ENCODE assay signal across 1 cellular context in the genomic region with DNA sequence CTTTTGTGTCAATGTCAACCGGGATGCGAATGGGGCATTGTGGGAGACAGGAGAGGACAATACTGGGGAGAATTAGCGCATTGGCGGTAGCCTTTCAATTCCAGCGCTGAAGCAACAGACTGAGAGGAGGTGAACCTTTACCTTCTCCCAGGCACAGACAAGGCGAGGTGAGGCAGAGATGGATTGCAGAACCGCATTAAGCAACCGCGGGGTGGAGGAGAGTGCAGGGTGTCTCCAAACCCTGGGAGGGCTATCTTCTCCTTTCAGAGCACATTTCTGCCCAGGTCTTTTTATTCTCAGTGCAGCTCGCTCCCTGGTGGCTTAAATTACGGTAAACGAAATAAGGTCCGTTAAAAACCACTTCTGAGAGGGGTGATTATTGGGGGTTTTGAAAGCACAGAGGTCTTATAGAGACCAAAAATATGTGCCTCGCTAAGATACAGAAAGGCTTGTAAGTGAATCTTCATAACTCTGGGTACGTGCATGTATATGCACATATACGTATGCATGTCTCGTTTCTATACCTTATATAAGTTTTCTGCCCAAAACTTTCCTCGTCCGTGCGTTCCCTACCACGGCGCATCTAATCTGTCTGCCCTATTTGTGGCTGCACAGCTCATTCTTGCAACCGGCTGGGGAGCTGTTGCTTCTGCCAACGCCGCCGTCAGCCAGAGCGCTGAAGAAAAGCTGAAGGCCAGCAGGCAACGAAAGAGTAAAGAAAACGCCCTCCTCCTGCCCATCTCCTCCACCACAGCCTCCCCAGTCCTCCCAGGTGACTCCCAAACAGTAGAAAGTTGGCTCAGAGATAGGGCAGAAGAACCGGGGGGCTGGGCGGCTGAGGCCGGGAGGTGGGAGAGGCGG.
A peak's percentile ranks its signal among the peaks of the same experiment; 100 is the strongest.
TF ChIP-seq lines count a peak whose summit lies in the region.

No MANE protein-coding gene starts in this region.

TF ChIP-seq in K562, 482 proteins besides CTCF, POLR2A, EP300 and RAD21 (continues in another document):
- TF ChIP-seq, protein P1, sequence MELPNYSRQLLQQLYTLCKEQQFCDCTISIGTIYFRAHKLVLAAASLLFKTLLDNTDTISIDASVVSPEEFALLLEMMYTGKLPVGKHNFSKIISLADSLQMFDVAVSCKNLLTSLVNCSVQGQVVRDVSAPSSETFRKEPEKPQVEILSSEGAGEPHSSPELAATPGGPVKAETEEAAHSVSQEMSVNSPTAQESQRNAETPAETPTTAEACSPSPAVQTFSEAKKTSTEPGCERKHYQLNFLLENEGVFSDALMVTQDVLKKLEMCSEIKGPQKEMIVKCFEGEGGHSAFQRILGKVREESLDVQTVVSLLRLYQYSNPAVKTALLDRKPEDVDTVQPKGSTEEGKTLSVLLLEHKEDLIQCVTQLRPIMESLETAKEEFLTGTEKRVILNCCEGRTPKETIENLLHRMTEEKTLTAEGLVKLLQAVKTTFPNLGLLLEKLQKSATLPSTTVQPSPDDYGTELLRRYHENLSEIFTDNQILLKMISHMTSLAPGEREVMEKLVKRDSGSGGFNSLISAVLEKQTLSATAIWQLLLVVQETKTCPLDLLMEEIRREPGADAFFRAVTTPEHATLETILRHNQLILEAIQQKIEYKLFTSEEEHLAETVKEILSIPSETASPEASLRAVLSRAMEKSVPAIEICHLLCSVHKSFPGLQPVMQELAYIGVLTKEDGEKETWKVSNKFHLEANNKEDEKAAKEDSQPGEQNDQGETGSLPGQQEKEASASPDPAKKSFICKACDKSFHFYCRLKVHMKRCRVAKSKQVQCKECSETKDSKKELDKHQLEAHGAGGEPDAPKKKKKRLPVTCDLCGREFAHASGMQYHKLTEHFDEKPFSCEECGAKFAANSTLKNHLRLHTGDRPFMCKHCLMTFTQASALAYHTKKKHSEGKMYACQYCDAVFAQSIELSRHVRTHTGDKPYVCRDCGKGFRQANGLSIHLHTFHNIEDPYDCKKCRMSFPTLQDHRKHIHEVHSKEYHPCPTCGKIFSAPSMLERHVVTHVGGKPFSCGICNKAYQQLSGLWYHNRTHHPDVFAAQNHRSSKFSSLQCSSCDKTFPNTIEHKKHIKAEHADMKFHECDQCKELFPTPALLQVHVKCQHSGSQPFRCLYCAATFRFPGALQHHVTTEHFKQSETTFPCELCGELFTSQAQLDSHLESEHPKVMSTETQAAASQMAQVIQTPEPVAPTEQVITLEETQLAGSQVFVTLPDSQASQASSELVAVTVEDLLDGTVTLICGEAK (IDR thresholded peaks at IDR 0.05), result 0 out of 2 replicates have a peak, but pooled peaks have one; percentile 11
- TF ChIP-seq, protein P1 (CRISPR knock-in tag; IDR thresholded peaks at IDR 0.05), result no peak
- no peak for TF ChIP-seq NONO (IDR thresholded peaks at IDR 0.05; ENCODE audit: low read depth in 2 of 2, low read length in 1 of 2)
- no peak for TF ChIP-seq CTBP1 (IDR thresholded peaks at IDR 0.05; ENCODE audit: borderline replicate concordance)
- 0 out of 2 replicates have a peak, but pooled peaks have one; percentile 7 for TF ChIP-seq ZNF766 (CRISPR knock-in tag; conservative IDR thresholded peaks at IDR 0.05)
- no peak for TF ChIP-seq ZNF77 (CRISPR knock-in tag; IDR thresholded peaks at IDR 0.05)
- TF ChIP-seq, protein P2, sequence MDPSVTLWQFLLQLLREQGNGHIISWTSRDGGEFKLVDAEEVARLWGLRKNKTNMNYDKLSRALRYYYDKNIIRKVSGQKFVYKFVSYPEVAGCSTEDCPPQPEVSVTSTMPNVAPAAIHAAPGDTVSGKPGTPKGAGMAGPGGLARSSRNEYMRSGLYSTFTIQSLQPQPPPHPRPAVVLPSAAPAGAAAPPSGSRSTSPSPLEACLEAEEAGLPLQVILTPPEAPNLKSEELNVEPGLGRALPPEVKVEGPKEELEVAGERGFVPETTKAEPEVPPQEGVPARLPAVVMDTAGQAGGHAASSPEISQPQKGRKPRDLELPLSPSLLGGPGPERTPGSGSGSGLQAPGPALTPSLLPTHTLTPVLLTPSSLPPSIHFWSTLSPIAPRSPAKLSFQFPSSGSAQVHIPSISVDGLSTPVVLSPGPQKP (CRISPR knock-in tag; IDR thresholded peaks at IDR 0.05), result no peak
- no peak for TF ChIP-seq NUFIP1 (IDR thresholded peaks at IDR 0.05; ENCODE audit: partially characterized antibody)
- no peak for TF ChIP-seq ARID1B (IDR thresholded peaks at IDR 0.05)
- TF ChIP-seq ARHGAP35 (IDR thresholded peaks at IDR 0.05; ENCODE audit: partially characterized antibody), result no peak
- TF ChIP-seq, protein P3, sequence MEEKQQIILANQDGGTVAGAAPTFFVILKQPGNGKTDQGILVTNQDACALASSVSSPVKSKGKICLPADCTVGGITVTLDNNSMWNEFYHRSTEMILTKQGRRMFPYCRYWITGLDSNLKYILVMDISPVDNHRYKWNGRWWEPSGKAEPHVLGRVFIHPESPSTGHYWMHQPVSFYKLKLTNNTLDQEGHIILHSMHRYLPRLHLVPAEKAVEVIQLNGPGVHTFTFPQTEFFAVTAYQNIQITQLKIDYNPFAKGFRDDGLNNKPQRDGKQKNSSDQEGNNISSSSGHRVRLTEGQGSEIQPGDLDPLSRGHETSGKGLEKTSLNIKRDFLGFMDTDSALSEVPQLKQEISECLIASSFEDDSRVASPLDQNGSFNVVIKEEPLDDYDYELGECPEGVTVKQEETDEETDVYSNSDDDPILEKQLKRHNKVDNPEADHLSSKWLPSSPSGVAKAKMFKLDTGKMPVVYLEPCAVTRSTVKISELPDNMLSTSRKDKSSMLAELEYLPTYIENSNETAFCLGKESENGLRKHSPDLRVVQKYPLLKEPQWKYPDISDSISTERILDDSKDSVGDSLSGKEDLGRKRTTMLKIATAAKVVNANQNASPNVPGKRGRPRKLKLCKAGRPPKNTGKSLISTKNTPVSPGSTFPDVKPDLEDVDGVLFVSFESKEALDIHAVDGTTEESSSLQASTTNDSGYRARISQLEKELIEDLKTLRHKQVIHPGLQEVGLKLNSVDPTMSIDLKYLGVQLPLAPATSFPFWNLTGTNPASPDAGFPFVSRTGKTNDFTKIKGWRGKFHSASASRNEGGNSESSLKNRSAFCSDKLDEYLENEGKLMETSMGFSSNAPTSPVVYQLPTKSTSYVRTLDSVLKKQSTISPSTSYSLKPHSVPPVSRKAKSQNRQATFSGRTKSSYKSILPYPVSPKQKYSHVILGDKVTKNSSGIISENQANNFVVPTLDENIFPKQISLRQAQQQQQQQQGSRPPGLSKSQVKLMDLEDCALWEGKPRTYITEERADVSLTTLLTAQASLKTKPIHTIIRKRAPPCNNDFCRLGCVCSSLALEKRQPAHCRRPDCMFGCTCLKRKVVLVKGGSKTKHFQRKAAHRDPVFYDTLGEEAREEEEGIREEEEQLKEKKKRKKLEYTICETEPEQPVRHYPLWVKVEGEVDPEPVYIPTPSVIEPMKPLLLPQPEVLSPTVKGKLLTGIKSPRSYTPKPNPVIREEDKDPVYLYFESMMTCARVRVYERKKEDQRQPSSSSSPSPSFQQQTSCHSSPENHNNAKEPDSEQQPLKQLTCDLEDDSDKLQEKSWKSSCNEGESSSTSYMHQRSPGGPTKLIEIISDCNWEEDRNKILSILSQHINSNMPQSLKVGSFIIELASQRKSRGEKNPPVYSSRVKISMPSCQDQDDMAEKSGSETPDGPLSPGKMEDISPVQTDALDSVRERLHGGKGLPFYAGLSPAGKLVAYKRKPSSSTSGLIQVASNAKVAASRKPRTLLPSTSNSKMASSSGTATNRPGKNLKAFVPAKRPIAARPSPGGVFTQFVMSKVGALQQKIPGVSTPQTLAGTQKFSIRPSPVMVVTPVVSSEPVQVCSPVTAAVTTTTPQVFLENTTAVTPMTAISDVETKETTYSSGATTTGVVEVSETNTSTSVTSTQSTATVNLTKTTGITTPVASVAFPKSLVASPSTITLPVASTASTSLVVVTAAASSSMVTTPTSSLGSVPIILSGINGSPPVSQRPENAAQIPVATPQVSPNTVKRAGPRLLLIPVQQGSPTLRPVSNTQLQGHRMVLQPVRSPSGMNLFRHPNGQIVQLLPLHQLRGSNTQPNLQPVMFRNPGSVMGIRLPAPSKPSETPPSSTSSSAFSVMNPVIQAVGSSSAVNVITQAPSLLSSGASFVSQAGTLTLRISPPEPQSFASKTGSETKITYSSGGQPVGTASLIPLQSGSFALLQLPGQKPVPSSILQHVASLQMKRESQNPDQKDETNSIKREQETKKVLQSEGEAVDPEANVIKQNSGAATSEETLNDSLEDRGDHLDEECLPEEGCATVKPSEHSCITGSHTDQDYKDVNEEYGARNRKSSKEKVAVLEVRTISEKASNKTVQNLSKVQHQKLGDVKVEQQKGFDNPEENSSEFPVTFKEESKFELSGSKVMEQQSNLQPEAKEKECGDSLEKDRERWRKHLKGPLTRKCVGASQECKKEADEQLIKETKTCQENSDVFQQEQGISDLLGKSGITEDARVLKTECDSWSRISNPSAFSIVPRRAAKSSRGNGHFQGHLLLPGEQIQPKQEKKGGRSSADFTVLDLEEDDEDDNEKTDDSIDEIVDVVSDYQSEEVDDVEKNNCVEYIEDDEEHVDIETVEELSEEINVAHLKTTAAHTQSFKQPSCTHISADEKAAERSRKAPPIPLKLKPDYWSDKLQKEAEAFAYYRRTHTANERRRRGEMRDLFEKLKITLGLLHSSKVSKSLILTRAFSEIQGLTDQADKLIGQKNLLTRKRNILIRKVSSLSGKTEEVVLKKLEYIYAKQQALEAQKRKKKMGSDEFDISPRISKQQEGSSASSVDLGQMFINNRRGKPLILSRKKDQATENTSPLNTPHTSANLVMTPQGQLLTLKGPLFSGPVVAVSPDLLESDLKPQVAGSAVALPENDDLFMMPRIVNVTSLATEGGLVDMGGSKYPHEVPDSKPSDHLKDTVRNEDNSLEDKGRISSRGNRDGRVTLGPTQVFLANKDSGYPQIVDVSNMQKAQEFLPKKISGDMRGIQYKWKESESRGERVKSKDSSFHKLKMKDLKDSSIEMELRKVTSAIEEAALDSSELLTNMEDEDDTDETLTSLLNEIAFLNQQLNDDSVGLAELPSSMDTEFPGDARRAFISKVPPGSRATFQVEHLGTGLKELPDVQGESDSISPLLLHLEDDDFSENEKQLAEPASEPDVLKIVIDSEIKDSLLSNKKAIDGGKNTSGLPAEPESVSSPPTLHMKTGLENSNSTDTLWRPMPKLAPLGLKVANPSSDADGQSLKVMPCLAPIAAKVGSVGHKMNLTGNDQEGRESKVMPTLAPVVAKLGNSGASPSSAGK (IDR thresholded peaks at IDR 0.05), result no peak
- TF ChIP-seq PCBP2 (IDR thresholded peaks at IDR 0.05; ENCODE audit: low read depth, low read length, poor library complexity, severe bottlenecking), result no peak
- 0 out of 2 replicates have a peak, but pooled peaks have one; percentile 18 for TF ChIP-seq GABPB1 (CRISPR knock-in tag; IDR thresholded peaks at IDR 0.05)
- TF ChIP-seq ZNF586 (CRISPR knock-in tag; conservative IDR thresholded peaks at IDR 0.05), result no peak
- peak; percentile 54 for TF ChIP-seq SAP30 (IDR thresholded peaks at IDR 0.05; ENCODE audit: borderline replicate concordance, insufficient read depth, low read depth, low read length, poor library complexity, severe bottlenecking)
- TF ChIP-seq, protein P4, sequence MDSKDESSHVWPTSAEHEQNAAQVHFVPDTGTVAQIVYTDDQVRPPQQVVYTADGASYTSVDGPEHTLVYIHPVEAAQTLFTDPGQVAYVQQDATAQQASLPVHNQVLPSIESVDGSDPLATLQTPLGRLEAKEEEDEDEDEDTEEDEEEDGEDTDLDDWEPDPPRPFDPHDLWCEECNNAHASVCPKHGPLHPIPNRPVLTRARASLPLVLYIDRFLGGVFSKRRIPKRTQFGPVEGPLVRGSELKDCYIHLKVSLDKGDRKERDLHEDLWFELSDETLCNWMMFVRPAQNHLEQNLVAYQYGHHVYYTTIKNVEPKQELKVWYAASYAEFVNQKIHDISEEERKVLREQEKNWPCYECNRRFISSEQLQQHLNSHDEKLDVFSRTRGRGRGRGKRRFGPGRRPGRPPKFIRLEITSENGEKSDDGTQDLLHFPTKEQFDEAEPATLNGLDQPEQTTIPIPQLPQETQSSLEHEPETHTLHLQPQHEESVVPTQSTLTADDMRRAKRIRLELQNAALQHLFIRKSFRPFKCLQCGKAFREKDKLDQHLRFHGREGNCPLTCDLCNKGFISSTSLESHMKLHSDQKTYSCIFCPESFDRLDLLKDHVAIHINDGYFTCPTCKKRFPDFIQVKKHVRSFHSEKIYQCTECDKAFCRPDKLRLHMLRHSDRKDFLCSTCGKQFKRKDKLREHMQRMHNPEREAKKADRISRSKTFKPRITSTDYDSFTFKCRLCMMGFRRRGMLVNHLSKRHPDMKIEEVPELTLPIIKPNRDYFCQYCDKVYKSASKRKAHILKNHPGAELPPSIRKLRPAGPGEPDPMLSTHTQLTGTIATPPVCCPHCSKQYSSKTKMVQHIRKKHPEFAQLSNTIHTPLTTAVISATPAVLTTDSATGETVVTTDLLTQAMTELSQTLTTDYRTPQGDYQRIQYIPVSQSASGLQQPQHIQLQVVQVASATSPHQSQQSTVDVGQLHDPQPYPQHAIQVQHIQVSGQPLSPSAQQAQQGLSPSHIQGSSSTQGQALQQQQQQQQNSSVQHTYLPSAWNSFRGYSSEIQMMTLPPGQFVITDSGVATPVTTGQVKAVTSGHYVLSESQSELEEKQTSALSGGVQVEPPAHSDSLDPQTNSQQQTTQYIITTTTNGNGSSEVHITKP (IDR thresholded peaks at IDR 0.05; ENCODE audit: partially characterized antibody), result peak; percentile 80
- TF ChIP-seq, protein P5, sequence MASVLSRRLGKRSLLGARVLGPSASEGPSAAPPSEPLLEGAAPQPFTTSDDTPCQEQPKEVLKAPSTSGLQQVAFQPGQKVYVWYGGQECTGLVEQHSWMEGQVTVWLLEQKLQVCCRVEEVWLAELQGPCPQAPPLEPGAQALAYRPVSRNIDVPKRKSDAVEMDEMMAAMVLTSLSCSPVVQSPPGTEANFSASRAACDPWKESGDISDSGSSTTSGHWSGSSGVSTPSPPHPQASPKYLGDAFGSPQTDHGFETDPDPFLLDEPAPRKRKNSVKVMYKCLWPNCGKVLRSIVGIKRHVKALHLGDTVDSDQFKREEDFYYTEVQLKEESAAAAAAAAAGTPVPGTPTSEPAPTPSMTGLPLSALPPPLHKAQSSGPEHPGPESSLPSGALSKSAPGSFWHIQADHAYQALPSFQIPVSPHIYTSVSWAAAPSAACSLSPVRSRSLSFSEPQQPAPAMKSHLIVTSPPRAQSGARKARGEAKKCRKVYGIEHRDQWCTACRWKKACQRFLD (CRISPR knock-in tag; IDR thresholded peaks at IDR 0.05), result no peak
- TF ChIP-seq CREB1 (IDR thresholded peaks at IDR 0.05), result no peak
- no peak for TF ChIP-seq CREB1 (CRISPR knock-in tag; IDR thresholded peaks at IDR 0.05)
